In genomic region chr19:13241321-13242104, GRCh38 we compare ENCODE assay signal across 11 cellular contexts.
DNase-seq lines count a peak whose midpoint lies in the region; ATAC-seq, FAIRE-seq and TF ChIP-seq lines count a peak whose summit lies in the region.
"Had no signal": no experiment of that assay in that cellular context is flagged by ENCODE, and none has a peak within 500 bp of the region (broad histone marks: within the 10 kb centered on the region; RNA-seq: fewer than 3 reads in every experiment).

No MANE protein-coding gene starts in this region.

- TF ChIP-seq CTCF in CD4-positive, alpha-beta T cell (IDR thresholded peaks at IDR 0.05), result no peak
- TF ChIP-seq CTCF in HepG2 (CRISPR knock-in tag; IDR thresholded peaks at IDR 0.05) (peak; percentile 19; the same call in 1 of the 2 replicates), adrenal gland (IDR thresholded peaks at IDR 0.05) (no peak)

- FAIRE-seq in H54 (lab: Jason Lieb, UNC) (no peak), HepG2 (lab: Jason Lieb, UNC) (no peak)

- no peak for TF ChIP-seq EP300 in HepG2 (IDR thresholded peaks at IDR 0.05; ENCODE audit: low read depth in 2 of 2, low read length in 2 of 2)
- no peak for TF ChIP-seq EP300 in HepG2 (CRISPR knock-in tag; IDR thresholded peaks at IDR 0.05; ENCODE audit: borderline replicate concordance)

- no TSS peak for BruUV-seq in HepG2 (replicated peaks; lab: Mats Ljungman, UMichigan)

- H3K4me1 ChIP-seq in HepG2 (ENCODE audit: insufficient read depth, low read length) (no peaks in the 10 kb centered on the region), adrenal gland (replicated peaks in 1 of 2) (no peaks in the 10 kb centered on the region)

- intact Hi-C loops in CD4-positive, alpha-beta T cell (cut with DNase I, micrococcal nuclease), result no loop called here
- intact Hi-C loops in HepG2 (cut with micrococcal nuclease; ENCODE audit: unreplicated experiment), result no loop called here
- intact Hi-C loops in adrenal gland (cut with DNase I), result no loop called here

- H3K79me2 ChIP-seq in HepG2 (ENCODE audit: insufficient read depth, low read length), result no peaks in the 10 kb centered on the region

- H3K27ac Mint-ChIP-seq in CD4-positive, alpha-beta T cell, result no peak overlapping the region
- H3K27ac Mint-ChIP-seq: progenitor cell of endocrine pancreas had no signal

- H3K9ac ChIP-seq in HepG2 (ENCODE audit: insufficient read depth, low read depth, low read length), result no peak overlapping the region

- H4K20me1 ChIP-seq in HepG2 (ENCODE audit: insufficient read depth, low read length), result no peaks in the 10 kb centered on the region

- ATAC-seq in CD4-positive, alpha-beta T cell (ENCODE audit: poor library complexity), result peak; percentile 58
- ATAC-seq in HepG2, result peak; percentile 31; the same call in 1 of the 3 replicates

- peaks cover 25% of the 10 kb centered on the region for H3K4me1 Mint-ChIP-seq in CD4-positive, alpha-beta T cell (ENCODE audit: low read depth)

- in situ Hi-C loops in HepG2 (cut with HindIII; ENCODE audit: extremely low pct_ligation_motif_present, low pct_unique_long_range_greater_than_20kb), result no loop called here

- H3K4me2 ChIP-seq in HepG2 (ENCODE audit: low read depth, low read length), result no peak overlapping the region

- no peak for TF ChIP-seq RAD21 in HepG2 (CRISPR knock-in tag; IDR thresholded peaks at IDR 0.05)

- 56% methylated on average over 20 of the region's 22 CpGs for WGBS in HepG2 (ENCODE audit: low lambda C conversion rate)
- WGBS in adrenal gland, 4 donors, result 68 to 75% (median 73%) methylated on average over 21 to 22 of the region's 22 CpGs

- H3K9me3 Mint-ChIP-seq in CD4-positive, alpha-beta T cell, result no peaks in the 10 kb centered on the region
- H3K9me3 Mint-ChIP-seq: immature natural killer cell had no signal

- no peaks in the 10 kb centered on the region for H3K36me3 Mint-ChIP-seq in CD4-positive, alpha-beta T cell (ENCODE audit: low read depth)
- H3K36me3 Mint-ChIP-seq: immature natural killer cell had no signal

- no peaks in the 10 kb centered on the region for H3K27me3 ChIP-seq in CD4-positive, alpha-beta T cell (ENCODE audit: control insufficient read depth, insufficient read depth, low read length)
- H3K27me3 ChIP-seq in HepG2 (ENCODE audit: control insufficient read depth in 1 of 2, insufficient read depth in 2 of 2, low read length in 2 of 2) (peaks cover 0 to 12% of the 10 kb centered on the region in 2 experiments; a peak in 3 of 5 replicates), adrenal gland (peaks cover 6% of the 10 kb centered on the region)

- no peaks in the 10 kb centered on the region for H3K27me3 Mint-ChIP-seq in CD4-positive, alpha-beta T cell

- H3K27ac ChIP-seq in CD4-positive, alpha-beta T cell (ENCODE audit: low read depth, low read length), result no peak overlapping the region
- no peak overlapping the region for H3K27ac ChIP-seq in HepG2 (ENCODE audit: extremely low read length, insufficient read depth, low read length)
- H3K27ac ChIP-seq in adrenal gland, result no peak overlapping the region
- H3K27ac ChIP-seq: thoracic aorta had no signal

- no peak overlapping the region for H2AFZ ChIP-seq in HepG2 (ENCODE audit: low read length)

- H3K4me3 Mint-ChIP-seq in CD4-positive, alpha-beta T cell, result no peak overlapping the region
- H3K4me3 Mint-ChIP-seq: immature natural killer cell had no signal

- CTCF ChIA-PET in CD4-positive, alpha-beta T cell (lab: Charles Lee), result no interaction called here
- CTCF ChIA-PET in HepG2 (lab: Yijun Ruan, JAX; ENCODE audit: low intra/inter-chr PET ratio, low total read pairs), result no interaction called here

- no peaks in the 10 kb centered on the region for H3K9me3 ChIP-seq in CD4-positive, alpha-beta T cell (ENCODE audit: control insufficient read depth, low read length)
- no peaks in the 10 kb centered on the region for H3K9me3 ChIP-seq in HepG2 (ENCODE audit: low read length)
- no peaks in the 10 kb centered on the region for H3K9me3 ChIP-seq in adrenal gland (replicated peaks in 1 of 3)
- H3K9me3 ChIP-seq: thoracic aorta had no signal

- DNase-seq in CD4-positive, alpha-beta T cell, result peak in 1 of 10 experiments; percentile 4
- DNase-seq in H54 (ENCODE audit: insufficient read length, low spot score) (peak; percentile 47), HepG2 (ENCODE audit: low spot score) (no peak), NCI-H1436 (lab: John Stamatoyannopoulos, UW) (no peak), adrenal gland (no peak), amygdala (lab: John Stamatoyannopoulos, UW) (no peak), NCI-H1417 treated with DMSO at 0.1 percent for 48 hours (lab: John Stamatoyannopoulos, UW) (no peak)
- peak; percentile 45 to 48 for DNase-seq in activated CD4-positive, alpha-beta T cell treated with anti-CD3 and anti-CD28 coated beads, Interleukin-2, amount 50 U/mL, for 48 hours
- DNase-seq: immature natural killer cell had no signal

- TF ChIP-seq POLR2A in H54 (IDR thresholded peaks at IDR 0.05; ENCODE audit: low read depth, low read length) (no peak), HepG2 (IDR thresholded peaks at IDR 0.05; ENCODE audit: insufficient read depth in 1 of 2, low read depth in 2 of 2, low read length in 2 of 2) (no peak), adrenal gland (IDR thresholded peaks at IDR 0.05) (no peak)

- no peaks in the 10 kb centered on the region for H3K36me3 ChIP-seq in HepG2 (replicated peaks in 1 of 2; ENCODE audit: control insufficient read depth in 1 of 2, insufficient read depth in 2 of 2, low read length in 2 of 2)
- no peaks in the 10 kb centered on the region for H3K36me3 ChIP-seq in adrenal gland (replicated peaks in 1 of 2)
- H3K36me3 ChIP-seq: thoracic aorta had no signal

- H3K4me3 ChIP-seq in HepG2 (replicated peaks in 1 of 3; ENCODE audit: insufficient read depth in 1 of 3, low read depth in 2 of 3, low read length in 3 of 3), result no peak overlapping the region
- H3K4me3 ChIP-seq in adrenal gland, result no peak overlapping the region
- H3K4me3 ChIP-seq: thoracic aorta had no signal

- POLR2A ChIA-PET in CD4-positive, alpha-beta T cell (lab: Charles Lee), result no interaction called here
- POLR2A ChIA-PET in HepG2 (lab: Yijun Ruan, JAX), result no interaction called here

TF ChIP-seq in HepG2, 621 proteins besides CTCF, POLR2A, EP300 and RAD21:
- TF ChIP-seq ZNF232 (CRISPR knock-in tag; IDR thresholded peaks at IDR 0.05; ENCODE audit: borderline replicate concordance), result no peak
- 0 out of 2 replicates have a peak, but pooled peaks have one; percentile 41 for TF ChIP-seq ZNF574 (CRISPR knock-in tag; IDR thresholded peaks at IDR 0.05)
- no peak for TF ChIP-seq U2AF1 (optimal IDR thresholded peaks at IDR 0.05; ENCODE audit: low read depth, low read length)

Comparison
In these comparisons a context has a peak if more than half of its experiments do, and no peak if none do; other contexts are left out.
1. DNase-seq: peak in H54 (single experiment) and activated CD4-positive, alpha-beta T cell treated with anti-CD3 and anti-CD28 coated beads, Interleukin-2, amount 50 U/mL, for 48 hours (2 of 2); none in HepG2 (single experiment), NCI-H1436 (single experiment), adrenal gland (0 of 7), amygdala (0 of 56) and NCI-H1417 treated with DMSO at 0.1 percent for 48 hours (single experiment).